8 cellular contexts compared by ENCODE assay signal in genomic region chr19:5029596-5029995, GRCh38.
DNase-seq lines count a peak whose midpoint lies in the region; TF ChIP-seq lines count a peak whose summit lies in the region.
"Not testable (repeated sequence)": the region's sequence is repeated elsewhere in the genome, so short reads cannot be mapped to it uniquely, and the experiment has no call there.

No MANE protein-coding gene starts in this region.

- not testable (repeated sequence) for H3K4me3 ChIP-seq in OCI-LY3 (ENCODE audit: low read length); right atrium auricular region; ovary

- not testable (repeated sequence) for H2AFZ ChIP-seq in OCI-LY3 (ENCODE audit: low read depth, low read length)

- not testable (repeated sequence) for H3K4me2 ChIP-seq in OCI-LY3 (ENCODE audit: low read length)

- not testable (repeated sequence) for H3K4me1 ChIP-seq in OCI-LY3 (ENCODE audit: low read length); ovary (ENCODE audit: insufficient read depth)
- H3K4me1 ChIP-seq in right atrium auricular region: peaks cover 0 to 45% of the 10 kb centered on the region in 2 donors

- TF ChIP-seq CTCF in OCI-LY3 (IDR thresholded peaks at IDR 0.05; ENCODE audit: low read depth, low read length) (peak; percentile 50), right atrium auricular region (IDR thresholded peaks at IDR 0.05) (peak; percentile 42 to 70), ovary (IDR thresholded peaks at IDR 0.05) (peak; percentile 25 to 44 (median 38))

- intact Hi-C loops in ovary (cut with DNase I): loop anchor here in 1 of 4 donors (10.0 kb wide), 1 partner anchor 115 kb away; no protein-coding TSS in a partner anchor

- not testable (repeated sequence) for H3K27ac ChIP-seq in OCI-LY3 (ENCODE audit: low read length); right atrium auricular region; ovary

- H3K36me3 ChIP-seq in OCI-LY3 (replicated peaks; ENCODE audit: low read depth, low read length) (peaks cover 18% of the 10 kb centered on the region), right atrium auricular region (peaks cover 19% of the 10 kb centered on the region)
- not testable (repeated sequence) for H3K36me3 ChIP-seq in ovary

- H3K79me2 ChIP-seq in OCI-LY3 (ENCODE audit: low read length): peaks cover 69% of the 10 kb centered on the region

- DNase-seq in DMS 273 treated with DMSO at 0.1 percent for 48 hours (lab: John Stamatoyannopoulos, UW) (peak; percentile 59), KG1 (lab: John Stamatoyannopoulos, UW) (peak; percentile 18), astrocyte of the hippocampus (ENCODE audit: low read depth, low spot score) (peak; percentile 61), ovary (peak in 2 of 5 donors; percentile 52 to 67)
- peak; percentile 44 to 69 for DNase-seq in activated CD4-positive, alpha-beta T cell treated with anti-CD3 and anti-CD28 coated beads for 4 hours
- DNase-seq in right atrium auricular region (ENCODE audit: low spot score): not testable (repeated sequence)
- peak in 5 of 6 experiments; percentile 14 to 53 (median 48) for DNase-seq in stimulated activated naive CD4-positive, alpha-beta T cell (lab: John Stamatoyannopoulos, UW)

- not testable (repeated sequence) for TF ChIP-seq EP300 in ovary (IDR thresholded peaks at IDR 0.05)

- H4K20me1 ChIP-seq in OCI-LY3 (ENCODE audit: insufficient read depth, low read length): peaks cover 89% of the 10 kb centered on the region

- not testable (repeated sequence) for H3K9me3 ChIP-seq in OCI-LY3 (ENCODE audit: insufficient read depth, low read length); right atrium auricular region; ovary

- H3K9ac ChIP-seq in OCI-LY3 (ENCODE audit: low read length): not testable (repeated sequence)

- not testable (repeated sequence) for TF ChIP-seq POLR2A in ovary (IDR thresholded peaks at IDR 0.05)

- WGBS in ovary, 3 donors: 67 to 74% (median 69%) methylated on average over 12 of the region's 12 CpGs

- not testable (repeated sequence) for H3K27me3 ChIP-seq in OCI-LY3 (ENCODE audit: low read depth, low read length); right atrium auricular region; ovary
